In the genomic region with DNA sequence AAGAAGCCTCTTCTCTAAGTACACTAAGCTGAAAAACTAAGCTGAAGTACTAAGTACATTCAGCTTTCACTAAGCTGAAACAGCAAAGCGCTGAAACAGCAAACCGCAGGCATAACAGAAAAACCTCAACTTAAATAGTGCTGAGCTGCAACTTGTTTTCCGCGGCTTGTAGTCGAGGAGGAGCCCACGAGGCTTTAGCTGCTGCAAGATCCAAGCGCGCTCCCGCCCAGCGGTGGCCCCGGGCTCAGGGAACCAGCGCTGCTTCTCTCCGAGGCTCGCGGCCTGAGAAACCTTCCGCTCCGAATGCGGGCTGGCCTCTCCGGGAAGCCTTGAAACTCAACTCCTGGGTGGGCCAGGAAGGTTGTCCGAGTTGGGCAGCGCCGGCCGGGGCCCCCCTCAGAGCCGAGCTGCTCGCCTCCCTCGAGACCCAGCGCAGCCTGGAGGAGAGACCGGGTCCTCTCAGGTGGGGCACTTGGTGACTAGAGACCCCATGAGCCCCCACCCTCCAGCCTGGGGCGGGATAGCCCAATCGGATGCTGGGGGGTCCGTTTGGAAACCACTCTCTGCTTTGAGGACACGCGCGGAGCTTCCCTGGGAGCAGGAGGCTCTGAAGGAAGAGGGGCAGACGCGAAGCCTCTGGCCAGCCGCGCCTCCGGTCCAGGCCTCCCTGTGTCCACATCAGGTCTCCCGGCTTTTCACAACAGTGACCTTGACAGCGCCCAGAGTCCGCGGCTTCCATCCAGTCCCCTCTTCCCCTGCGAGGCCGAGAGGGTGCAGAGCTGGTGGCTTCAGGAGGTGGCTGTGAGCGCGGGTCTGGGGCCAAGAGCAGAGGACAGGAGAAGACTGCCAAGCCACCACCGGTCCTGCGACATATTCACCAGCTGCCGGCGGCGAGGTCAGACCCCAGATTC, we compare ENCODE assay signal across 8 cellular contexts. TPM values are rescaled to one million over a fixed set of nuclear protein-coding genes. Genes with fewer than 3 reads are reported as not detected.
DNase-seq lines count a peak whose midpoint lies in the region; ATAC-seq, FAIRE-seq and TF ChIP-seq lines count a peak whose summit lies in the region.

No MANE protein-coding gene starts in this region.

- H3K36me3 ChIP-seq in K562 (ENCODE audit: control insufficient read depth, insufficient read depth, low read length) (no peaks in the 10 kb centered on the region), left lung (no peaks in the 10 kb centered on the region)

- H3K9ac ChIP-seq in K562 (ENCODE audit: insufficient read depth in 1 of 2, low read depth in 2 of 2, low read length in 2 of 2): peak overlapping the region in 1 of 2 experiments; percentile 23; a peak in 1 of 4 replicates

- no peaks in the 10 kb centered on the region for H3K9me3 ChIP-seq in K562 (replicated peaks; ENCODE audit: control insufficient read depth, insufficient read depth, low read depth, low read length)
- H3K9me3 ChIP-seq in left lung: no peaks in the 10 kb centered on the region

- no peak for TF ChIP-seq RAD21 in K562 (CRISPR knock-in tag; conservative IDR thresholded peaks at IDR 0.05 in 1 of 2, IDR thresholded peaks at IDR 0.05 in 1 of 2)

- WGBS in K562 (ENCODE audit: insufficient coverage, low coverage, missing lambda C conversion rate): 8% methylated on average over 50 of the region's 52 CpGs

- DNase-seq in H4 (ENCODE audit: low spot score): peak; percentile 46
- DNase-seq in K562 (ENCODE audit: extremely low read depth in 1 of 4, low spot score in 3 of 4): no peak
- DNase-seq in left lung: peak; percentile 82 to 90
- DNase-seq in stimulated activated naive CD4-positive, alpha-beta T cell (lab: John Stamatoyannopoulos, UW): peak; percentile 33 to 73 (median 56)
- DNase-seq in HT-29 (ENCODE audit: low spot score): no peak

- H3K79me2 ChIP-seq in K562 (ENCODE audit: control insufficient read depth, insufficient read depth, low read length): no peaks in the 10 kb centered on the region

- ATAC-seq in SK-N-SH treated with all-trans-retinoic acid at 6 μM for 48 hours: peak; percentile 40
- ATAC-seq in K562: no peak
- peak; percentile 70 for ATAC-seq in left lung
- no peak for ATAC-seq in HG03196 (IDR thresholded peaks at IDR 0.05; ENCODE audit: unreplicated experiment)
- ATAC-seq in HG02884 (IDR thresholded peaks at IDR 0.05; ENCODE audit: unreplicated experiment): no peak

- H3K4me2 ChIP-seq in K562 (ENCODE audit: insufficient read depth, low read length): no peak overlapping the region

- CTCF ChIA-PET in K562 (lab: Yijun Ruan, JAX; ENCODE audit: low intra/inter-chr PET ratio): interaction anchor here (0.6 to 0.7 kb wide), 2 partner anchors 145 to 607 kb away, joined by 3 read pairs; no protein-coding TSS in a partner anchor

- H3K27ac ChIP-seq in K562 (ENCODE audit: extremely low read depth, low read depth, low read length): no peak overlapping the region
- H3K27ac ChIP-seq in left lung: peak overlapping the region in 1 of 2 donors; percentile 25

- H4K20me1 ChIP-seq in K562 (replicated peaks; ENCODE audit: control insufficient read depth, insufficient read depth, low read length): no peaks in the 10 kb centered on the region; the same call in 1 of the 2 replicates

- H3K4me1 ChIP-seq in K562 (replicated peaks in 1 of 2; ENCODE audit: control insufficient read depth in 2 of 2, insufficient read depth in 2 of 2, low read length in 2 of 2) (peaks cover 0 to 20% of the 10 kb centered on the region in 2 experiments; a peak in 2 of 5 replicates), left lung (peaks cover 4 to 31% of the 10 kb centered on the region in 2 donors)

- intact Hi-C loops in K562 (cut with micrococcal nuclease) (loop anchor here (5.0 kb wide), 2 partner anchors 94 to 214 kb away; no protein-coding TSS in a partner anchor), left lung (cut with DNase I) (no loop called here)

- no TSS peak for BruUV-seq in K562 (replicated peaks; lab: Mats Ljungman, UMichigan)

- no peaks in the 10 kb centered on the region for H3K9me1 ChIP-seq in K562 (ENCODE audit: control insufficient read depth, insufficient read depth, low read length)

- H2AFZ ChIP-seq in K562 (ENCODE audit: low read depth, low read length): no peak overlapping the region

- no peak for TF ChIP-seq EP300 in K562 (IDR thresholded peaks at IDR 0.05; ENCODE audit: low read length)

- no peak for FAIRE-seq in K562 (lab: Jason Lieb, UNC)

- peaks cover 45 to 71% of the 10 kb centered on the region in 2 experiments for H3K27me3 ChIP-seq in K562 (ENCODE audit: control insufficient read depth in 2 of 2, insufficient read depth in 2 of 2, low read length in 2 of 2)
- H3K27me3 ChIP-seq in left lung: peaks cover 78 to 100% of the 10 kb centered on the region in 2 donors

- in situ Hi-C loops in K562 (cut with MboI): no loop called here

- no peak overlapping the region for H3K4me3 ChIP-seq in K562
- H3K4me3 ChIP-seq in left lung: peak overlapping the region in 1 of 2 donors; percentile 6

- no peak for TF ChIP-seq POLR2A in K562 (conservative IDR thresholded peaks at IDR 0.05)

- no peak for TF ChIP-seq CTCF in K562 (IDR thresholded peaks at IDR 0.05 in 2 of 3, conservative IDR thresholded peaks at IDR 0.05 in 1 of 3; ENCODE audit: insufficient read depth in 2 of 3, low read depth in 1 of 3, low read length in 3 of 3)
- TF ChIP-seq CTCF in left lung (IDR thresholded peaks at IDR 0.05): no peak

- POLR2A ChIA-PET in K562 (lab: Yijun Ruan, JAX): interaction anchor here (0.6 kb wide), 2 partner anchors 105 to 191 kb away, joined by 3 read pairs; no protein-coding TSS in a partner anchor

TF ChIP-seq in SK-N-SH treated with all-trans-retinoic acid at 6 μM for 48 hours, 23 proteins besides CTCF, POLR2A, EP300 and RAD21 (continues in another document):
- TF ChIP-seq SNAI2 (CRISPR knock-in tag; IDR thresholded peaks at IDR 0.05): no peak
- no peak for TF ChIP-seq TOX (CRISPR knock-in tag; IDR thresholded peaks at IDR 0.05; ENCODE audit: borderline replicate concordance)
- no peak for TF ChIP-seq PPARA (CRISPR knock-in tag; IDR thresholded peaks at IDR 0.05; ENCODE audit: borderline replicate concordance)
- no peak for TF ChIP-seq ZFP30 (CRISPR knock-in tag; IDR thresholded peaks at IDR 0.05)
- TF ChIP-seq ESRRG (CRISPR knock-in tag; IDR thresholded peaks at IDR 0.05): no peak
- TF ChIP-seq POU6F1 (CRISPR knock-in tag; IDR thresholded peaks at IDR 0.05; ENCODE audit: borderline replicate concordance, low read depth): no peak

TF ChIP-seq in K562, 482 proteins besides CTCF, POLR2A, EP300 and RAD21 (continues in another document):
- TF ChIP-seq, protein P1, sequence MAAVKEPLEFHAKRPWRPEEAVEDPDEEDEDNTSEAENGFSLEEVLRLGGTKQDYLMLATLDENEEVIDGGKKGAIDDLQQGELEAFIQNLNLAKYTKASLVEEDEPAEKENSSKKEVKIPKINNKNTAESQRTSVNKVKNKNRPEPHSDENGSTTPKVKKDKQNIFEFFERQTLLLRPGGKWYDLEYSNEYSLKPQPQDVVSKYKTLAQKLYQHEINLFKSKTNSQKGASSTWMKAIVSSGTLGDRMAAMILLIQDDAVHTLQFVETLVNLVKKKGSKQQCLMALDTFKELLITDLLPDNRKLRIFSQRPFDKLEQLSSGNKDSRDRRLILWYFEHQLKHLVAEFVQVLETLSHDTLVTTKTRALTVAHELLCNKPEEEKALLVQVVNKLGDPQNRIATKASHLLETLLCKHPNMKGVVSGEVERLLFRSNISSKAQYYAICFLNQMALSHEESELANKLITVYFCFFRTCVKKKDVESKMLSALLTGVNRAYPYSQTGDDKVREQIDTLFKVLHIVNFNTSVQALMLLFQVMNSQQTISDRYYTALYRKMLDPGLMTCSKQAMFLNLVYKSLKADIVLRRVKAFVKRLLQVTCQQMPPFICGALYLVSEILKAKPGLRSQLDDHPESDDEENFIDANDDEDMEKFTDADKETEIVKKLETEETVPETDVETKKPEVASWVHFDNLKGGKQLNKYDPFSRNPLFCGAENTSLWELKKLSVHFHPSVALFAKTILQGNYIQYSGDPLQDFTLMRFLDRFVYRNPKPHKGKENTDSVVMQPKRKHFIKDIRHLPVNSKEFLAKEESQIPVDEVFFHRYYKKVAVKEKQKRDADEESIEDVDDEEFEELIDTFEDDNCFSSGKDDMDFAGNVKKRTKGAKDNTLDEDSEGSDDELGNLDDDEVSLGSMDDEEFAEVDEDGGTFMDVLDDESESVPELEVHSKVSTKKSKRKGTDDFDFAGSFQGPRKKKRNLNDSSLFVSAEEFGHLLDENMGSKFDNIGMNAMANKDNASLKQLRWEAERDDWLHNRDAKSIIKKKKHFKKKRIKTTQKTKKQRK (IDR thresholded peaks at IDR 0.05; ENCODE audit: borderline replicate concordance, low read depth, low read length): no peak
- TF ChIP-seq NUFIP1 (IDR thresholded peaks at IDR 0.05; ENCODE audit: partially characterized antibody): no peak

RNA-seq across cellular contexts. Expression of gene HLA-E, which starts 38.1 kb away (rescaled TPM):
- total RNA-seq in H4 (2014; rRNA removed; shearing (Covaris generic)): 82.8 and 95.1 TPM in 2 replicates
- 20.8 and 41.1 TPM in 2 replicates for total RNA-seq in K562 (2011; cell fraction: chromatin; rRNA removed; ENCODE audit: low replicate concordance)
- total RNA-seq in K562 (2011; cell fraction: nucleolus; rRNA removed): 40.4 and 50.9 TPM in 2 replicates
- 37.3 and 46.7 TPM in 2 replicates for total RNA-seq in K562 (2011; cell fraction: nucleoplasm; rRNA removed)
- total RNA-seq in K562 (2014; rRNA removed): 39.9 and 45.5 TPM in 2 replicates
- 14.8 and 15.0 TPM in 2 replicates for total RNA-seq in K562 (2014; rRNA removed; fragmentation: Illumina TruSeq; extraction: Trizol)
- total RNA-seq in K562 (2015; rRNA removed; fragmentation: Illumina TruSeq; extraction: Trizol): 25.0 and 25.8 TPM in 2 replicates
- total RNA-seq in K562 (2021): 31.0 and 38.0 TPM in 2 replicates
- 27.2 and 28.8 TPM in 2 replicates for polyA plus RNA-seq in K562 (2011; rRNA removed)
- 27.0 and 45.7 TPM in 2 replicates for polyA plus RNA-seq in K562 (2011; cell fraction: cytosol; rRNA removed)
- 20.5 and 32.8 TPM in 2 replicates for polyA plus RNA-seq in K562 (2011; cell fraction: nucleus; rRNA removed)
- 27.8 and 82.4 TPM in 2 replicates for polyA plus RNA-seq in K562 (2012)
- 26.8 and 37.5 TPM in 2 replicates for polyA plus RNA-seq in K562 (2014; fragmentation: Illumina TruSeq; extraction: Trizol)
- polyA plus RNA-seq in K562 (2014; fragmentation: Nextera tagmentation; extraction: Ambion mirVana): 1 to 10 TPM; 3.2 to 4.0 TPM
- 38.4 and 38.9 TPM in 2 replicates for polyA plus RNA-seq in K562 (2014; rRNA removed)
- 17.5 and 21.1 TPM in 2 replicates for polyA minus RNA-seq in K562 (2011; rRNA and poly(A)+ RNA removed)
- 16.8 and 17.8 TPM in 2 replicates for polyA minus RNA-seq in K562 (2011; cell fraction: cytosol; rRNA and poly(A)+ RNA removed)
- polyA minus RNA-seq in K562 (2011; cell fraction: nucleus; rRNA and poly(A)+ RNA removed): 13.8 and 14.3 TPM in 2 replicates
- total RNA-seq in left lung: 100 to 1,000 TPM; 440 to 636 TPM
- 99.5 and 117 TPM in 2 replicates for total RNA-seq in HT-29 (2014; rRNA removed; shearing (Covaris generic))

Comparison
In these comparisons a context has a peak if more than half of its experiments do, and no peak if none do; other contexts are left out.
1. DNase-seq: peak in H4 (single experiment), left lung (2 of 2) and stimulated activated naive CD4-positive, alpha-beta T cell (6 of 6); none in K562 (0 of 4) and HT-29 (single experiment).
2. ATAC-seq: peak in SK-N-SH treated with all-trans-retinoic acid at 6 μM for 48 hours (single experiment) and left lung (single experiment); none in K562 (single experiment), HG03196 (single experiment) and HG02884 (single experiment).